ENCODE assay signal across 8 cellular contexts in the genomic region with DNA sequence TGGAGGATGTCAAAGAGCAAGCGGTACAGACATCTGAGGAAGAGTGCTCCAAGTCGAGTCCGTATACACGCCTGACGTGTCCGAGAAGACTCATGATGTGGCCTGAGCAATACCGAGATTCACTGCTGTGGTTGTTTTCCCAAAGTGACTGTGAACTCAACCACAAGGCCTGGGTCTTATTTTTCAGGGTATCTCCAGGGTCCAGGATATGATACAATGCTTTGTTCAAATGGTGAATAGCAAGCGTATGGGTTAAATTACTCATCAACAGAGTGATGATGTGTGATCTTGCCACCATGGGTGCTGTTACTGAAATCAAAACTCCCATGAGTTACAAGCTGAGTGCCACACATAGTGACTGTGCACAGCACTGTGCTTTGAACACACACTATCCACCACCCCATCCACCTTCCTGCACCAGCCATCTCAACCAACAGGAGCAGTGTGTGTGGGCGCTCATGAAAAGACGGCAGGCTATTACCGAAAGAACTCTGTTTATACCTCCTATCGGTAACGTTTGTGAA.
DNase-seq lines count a peak whose midpoint lies in the region; ATAC-seq lines count a peak whose summit lies in the region.
"Had no signal": no experiment of that assay in that cellular context is flagged by ENCODE, and none has a peak within 500 bp of the region (broad histone marks: within the 10 kb centered on the region; RNA-seq: fewer than 3 reads in every experiment).

No MANE protein-coding gene starts in this region.

- peak overlapping the region; percentile 78 for H3K27ac Mint-ChIP-seq in activated T-helper 2 cell treated with anti-CD3 and anti-CD28 coated beads, Interferon-gamma antibody, Interleukin-2, Interleukin-4, amounts not matched to agents 10 μg/mL and 5 μg/mL and 100 μg/mL, durations not matched to agents 14 hours and 24 hours and 36 hours

- peak; percentile 80 for ATAC-seq in GM19438 (IDR thresholded peaks at IDR 0.05; ENCODE audit: low read depth, unreplicated experiment)
- peak; percentile 87 for ATAC-seq in HG03139 (IDR thresholded peaks at IDR 0.05; ENCODE audit: unreplicated experiment)

- no peaks in the 10 kb centered on the region for H3K9me3 Mint-ChIP-seq in activated T-helper 2 cell treated with anti-CD3 and anti-CD28 coated beads, Interferon-gamma antibody, Interleukin-2, Interleukin-4, amounts not matched to agents 10 μg/mL and 5 μg/mL and 100 μg/mL, durations not matched to agents 14 hours and 24 hours and 36 hours
- H3K9me3 Mint-ChIP-seq: naive thymus-derived CD8-positive, alpha-beta T cell had no signal

- H3K36me3 Mint-ChIP-seq in activated T-helper 2 cell treated with anti-CD3 and anti-CD28 coated beads, Interferon-gamma antibody, Interleukin-2, Interleukin-4, amounts not matched to agents 10 μg/mL and 5 μg/mL and 100 μg/mL, durations not matched to agents 14 hours and 24 hours and 36 hours (ENCODE audit: low read depth): peaks cover 10% of the 10 kb centered on the region
- H3K36me3 Mint-ChIP-seq: naive thymus-derived CD8-positive, alpha-beta T cell had no signal

- peak; percentile 57 for DNase-seq in activated T-helper 2 cell treated with anti-CD3 and anti-CD28 coated beads, Interferon-gamma antibody, Interleukin-2, Interleukin-4, amounts not matched to agents 10 μg/mL and 5 μg/mL and 100 μg/mL, durations not matched to agents 14 hours and 24 hours and 36 hours (ENCODE audit: low spot score)
- DNase-seq in stimulated activated CD4-positive, alpha-beta T cell treated with anti-CD3 and anti-CD28 coated beads, Interleukin-2, amount 100 ng/mL, for 24 hours: peak; percentile 69 to 79
- DNase-seq in SKM-1 treated with dmso at 0.1 percent for 144 hours (lab: John Stamatoyannopoulos, UW; ENCODE audit: unreplicated experiment) (no peak), AML-193 (lab: John Stamatoyannopoulos, UW) (no peak), H4 (ENCODE audit: low spot score) (no peak)
- DNase-seq: naive thymus-derived CD8-positive, alpha-beta T cell had no signal

- H3K4me3 Mint-ChIP-seq in activated T-helper 2 cell treated with anti-CD3 and anti-CD28 coated beads, Interferon-gamma antibody, Interleukin-2, Interleukin-4, amounts not matched to agents 10 μg/mL and 5 μg/mL and 100 μg/mL, durations not matched to agents 14 hours and 24 hours and 36 hours (ENCODE audit: low read depth): peak overlapping the region; percentile 10

- H3K27me3 Mint-ChIP-seq in activated T-helper 2 cell treated with anti-CD3 and anti-CD28 coated beads, Interferon-gamma antibody, Interleukin-2, Interleukin-4, amounts not matched to agents 10 μg/mL and 5 μg/mL and 100 μg/mL, durations not matched to agents 14 hours and 24 hours and 36 hours (ENCODE audit: low read depth): no peaks in the 10 kb centered on the region

- intact Hi-C loops in activated T-helper 2 cell treated with anti-CD3 and anti-CD28 coated beads, Interferon-gamma antibody, Interleukin-2, Interleukin-4, amounts not matched to agents 10 μg/mL and 5 μg/mL and 100 μg/mL, durations not matched to agents 14 hours and 24 hours and 36 hours (cut with micrococcal nuclease): loop anchor here (1.0 to 5.0 kb wide), 13 partner anchors 17 to 533 kb away; a partner anchor contains a TSS

- peaks cover 43% of the 10 kb centered on the region for H3K4me1 Mint-ChIP-seq in activated T-helper 2 cell treated with anti-CD3 and anti-CD28 coated beads, Interferon-gamma antibody, Interleukin-2, Interleukin-4, amounts not matched to agents 10 μg/mL and 5 μg/mL and 100 μg/mL, durations not matched to agents 14 hours and 24 hours and 36 hours (ENCODE audit: low read depth)

Comparison
In these comparisons a context has a peak if more than half of its experiments do, and no peak if none do; other contexts are left out.
1. DNase-seq: peak in activated T-helper 2 cell treated with anti-CD3 and anti-CD28 coated beads, Interferon-gamma antibody, Interleukin-2, Interleukin-4, amounts not matched to agents 10 μg/mL and 5 μg/mL and 100 μg/mL, durations not matched to agents 14 hours and 24 hours and 36 hours (single experiment) and stimulated activated CD4-positive, alpha-beta T cell treated with anti-CD3 and anti-CD28 coated beads, Interleukin-2, amount 100 ng/mL, for 24 hours (2 of 2); none in SKM-1 treated with dmso at 0.1 percent for 144 hours (single experiment), AML-193 (0 of 2) and H4 (single experiment).